11 cellular contexts compared by ENCODE assay signal in the genomic region with DNA sequence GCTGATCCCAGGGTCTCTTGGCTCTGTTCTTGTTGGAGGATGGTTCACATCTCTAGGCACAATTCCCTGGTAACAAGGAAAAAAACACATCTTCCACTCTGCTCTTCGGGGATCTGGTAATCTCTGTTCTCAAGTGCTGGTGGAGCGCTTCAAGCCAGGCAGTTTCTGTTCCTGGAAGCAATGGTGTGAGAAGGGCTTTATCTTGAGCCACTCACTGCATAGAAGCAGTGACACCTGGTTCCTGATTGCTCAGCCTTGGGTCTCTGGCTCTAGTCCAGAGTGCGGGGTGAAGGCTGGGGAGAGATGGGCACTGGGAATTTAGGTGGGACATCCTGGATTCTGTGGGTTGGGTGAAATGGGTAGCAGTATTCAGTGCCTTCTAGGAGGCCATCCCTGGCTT. TPM values are rescaled to one million over a fixed set of nuclear protein-coding genes. Genes with fewer than 3 reads are reported as not detected.
A peak's percentile ranks its signal among the peaks of the same experiment; 100 is the strongest.
DNase-seq lines count a peak whose midpoint lies in the region; ATAC-seq and TF ChIP-seq lines count a peak whose summit lies in the region.
"Had no signal": no experiment of that assay in that cellular context is flagged by ENCODE, and none has a peak within 500 bp of the region (broad histone marks: within the 10 kb centered on the region; RNA-seq: fewer than 3 reads in every experiment).

No MANE protein-coding gene starts in this region.

- no peak for TF ChIP-seq POLR2A in breast epithelium (IDR thresholded peaks at IDR 0.05)
- TF ChIP-seq POLR2A in stomach (IDR thresholded peaks at IDR 0.05) = no peak

- peaks cover 13% of the 10 kb centered on the region for H3K4me1 Mint-ChIP-seq in T-helper 1 cell treated with Interleukin-12 subunit alpha and Interleukin-12 subunit beta and Interleukin-4 antibody, amounts not matched to agents 30 μg/mL and 1 μg/mL, for 36 hours (ENCODE audit: low read depth)

- no peaks in the 10 kb centered on the region for H3K27me3 ChIP-seq in breast epithelium
- no peaks in the 10 kb centered on the region for H3K27me3 ChIP-seq in stomach

- peak overlapping the region; percentile 74 to 78 for H3K27ac ChIP-seq in breast epithelium
- H3K27ac ChIP-seq in stomach = peak overlapping the region; percentile 13 to 98 (median 63)

- ATAC-seq in HG02852 (IDR thresholded peaks at IDR 0.05; ENCODE audit: unreplicated experiment) = peak; percentile 88
- no peak for ATAC-seq in HG03025 (IDR thresholded peaks at IDR 0.05; ENCODE audit: low FRiP score, unreplicated experiment)
- ATAC-seq in HG02840 (IDR thresholded peaks at IDR 0.05; ENCODE audit: low FRiP score, unreplicated experiment) = no peak

- H3K36me3 Mint-ChIP-seq in T-helper 1 cell treated with Interleukin-12 subunit alpha and Interleukin-12 subunit beta and Interleukin-4 antibody, amounts not matched to agents 30 μg/mL and 1 μg/mL, for 36 hours (ENCODE audit: low read depth) = no peaks in the 10 kb centered on the region

- peaks cover 0 to 19% of the 10 kb centered on the region in 2 donors for H3K4me1 ChIP-seq in breast epithelium
- H3K4me1 ChIP-seq in stomach = peaks cover 42 to 86% (median 71%) of the 10 kb centered on the region in 4 donors

- TF ChIP-seq CTCF in breast epithelium (IDR thresholded peaks at IDR 0.05) (no peak), stomach (IDR thresholded peaks at IDR 0.05) (no peak)

- H3K27ac Mint-ChIP-seq in T-helper 1 cell treated with Interleukin-12 subunit alpha and Interleukin-12 subunit beta and Interleukin-4 antibody, amounts not matched to agents 30 μg/mL and 1 μg/mL, for 36 hours = peak overlapping the region; percentile 20

- intact Hi-C loops in breast epithelium (cut with DNase I; ENCODE audit: low total_unique reads) (no loop called here), stomach (cut with DNase I; ENCODE audit: low total_unique reads) (no loop called here)

- no peak for TF ChIP-seq EP300 in stomach (IDR thresholded peaks at IDR 0.05)

- H3K9me3 ChIP-seq in breast epithelium (no peaks in the 10 kb centered on the region), stomach (no peaks in the 10 kb centered on the region)

- no peak overlapping the region for H3K4me3 Mint-ChIP-seq in T-helper 1 cell treated with Interleukin-12 subunit alpha and Interleukin-12 subunit beta and Interleukin-4 antibody, amounts not matched to agents 30 μg/mL and 1 μg/mL, for 36 hours

- H3K36me3 ChIP-seq in breast epithelium = no peaks in the 10 kb centered on the region
- no peaks in the 10 kb centered on the region for H3K36me3 ChIP-seq in stomach

- 47 to 61% (median 56%) methylated on average over 2 to 3 of the region's 3 CpGs; no CpG with 5 or more reads in 1 of the 5 donors for WGBS in stomach, 5 donors

- H3K9me3 Mint-ChIP-seq in T-helper 1 cell treated with Interleukin-12 subunit alpha and Interleukin-12 subunit beta and Interleukin-4 antibody, amounts not matched to agents 30 μg/mL and 1 μg/mL, for 36 hours = no peaks in the 10 kb centered on the region

- DNase-seq in T-helper 1 cell (no peak), breast epithelium (ENCODE audit: low spot score in 2 of 2) (no peak), stomach (no peak), NCI-H2029 (lab: John Stamatoyannopoulos, UW) (no peak)
- DNase-seq: activated CD8-positive, alpha-beta memory T cell treated with anti-CD3 and anti-CD28 coated beads for 24 hours; foreskin melanocyte; stimulated activated CD4-positive, alpha-beta T cell treated with anti-CD3 and anti-CD28 coated beads, Interleukin-2, amount 100 ng/mL, for 48 hours had no signal

- no peaks in the 10 kb centered on the region for H3K27me3 Mint-ChIP-seq in T-helper 1 cell treated with Interleukin-12 subunit alpha and Interleukin-12 subunit beta and Interleukin-4 antibody, amounts not matched to agents 30 μg/mL and 1 μg/mL, for 36 hours (ENCODE audit: low read depth)

- H3K4me3 ChIP-seq in breast epithelium (no peak overlapping the region), stomach (no peak overlapping the region)

RNA-seq across cellular contexts. Expression of a gene that starts 14.1 kb away (rescaled TPM):
- total RNA-seq in breast epithelium (10 to 100 TPM; 38.1 to 87.7 (median 63.9) TPM), stomach (100 to 1,000 TPM in 3 of 5 donors, 10 to 100 TPM in 2; 49.6 to 348 (median 127) TPM)
- 10 to 100 TPM in 1 of 3 donors, 1 to 10 TPM in 2; 6.6 to 26.2 (median 8.2) TPM for polyA plus RNA-seq in stomach
